In the genomic region with DNA sequence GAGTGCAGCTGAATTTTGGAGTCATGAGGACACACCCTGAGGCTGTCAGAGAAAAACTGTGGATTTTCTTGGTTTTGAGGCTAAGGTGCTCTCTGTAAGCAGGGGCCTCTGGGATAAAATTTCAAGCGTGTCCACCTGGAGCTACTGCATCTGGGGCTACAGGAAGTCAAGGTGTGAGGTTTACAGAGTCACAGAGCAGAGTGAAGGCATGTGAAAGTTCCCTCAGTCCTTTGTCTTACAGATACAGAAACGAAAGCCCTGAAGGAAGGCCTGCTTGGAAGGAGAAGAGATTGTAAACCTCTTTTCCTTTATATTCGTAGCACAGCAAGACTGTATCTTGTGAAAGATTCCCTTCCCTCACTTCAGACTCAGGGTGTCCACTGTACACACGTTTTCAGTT, we compare ENCODE assay signal across 21 cellular contexts.
"Had no signal": no experiment of that assay in that cellular context is flagged by ENCODE, and none has a peak within 500 bp of the region (broad histone marks: within the 10 kb centered on the region; RNA-seq: fewer than 3 reads in every experiment).

No MANE protein-coding gene starts in this region.

- H3K36me3 Mint-ChIP-seq: activated naive CD8-positive, alpha-beta T cell treated with anti-CD3 and anti-CD28 coated beads, Interleukin-2, amount 10 ng/mL, durations not matched to agents 7 days and 5 days; T-cell had no signal

- H3K4me1 Mint-ChIP-seq: activated CD4-positive, alpha-beta T cell treated with anti-CD3 and anti-CD28 coated beads for 36 hours; activated naive CD8-positive, alpha-beta T cell treated with anti-CD3 and anti-CD28 coated beads, Interleukin-2, amount 10 ng/mL, durations not matched to agents 7 days and 5 days; T-cell had no signal

- H3K27me3 Mint-ChIP-seq: activated CD4-positive, alpha-beta T cell treated with anti-CD3 and anti-CD28 coated beads for 36 hours; activated CD8-positive, alpha-beta T cell treated with anti-CD3 and anti-CD28 coated beads for 36 hours; activated naive CD8-positive, alpha-beta T cell treated with anti-CD3 and anti-CD28 coated beads, Interleukin-2, amount 10 ng/mL, durations not matched to agents 7 days and 5 days had no signal

- H3K27me3 ChIP-seq: adrenal gland, MG63 had no signal

- H3K4me3 Mint-ChIP-seq: activated CD4-positive, alpha-beta T cell treated with anti-CD3 and anti-CD28 coated beads for 36 hours; activated CD8-positive, alpha-beta T cell treated with anti-CD3 and anti-CD28 coated beads for 36 hours; activated naive CD8-positive, alpha-beta T cell treated with anti-CD3 and anti-CD28 coated beads, Interleukin-2, amount 10 ng/mL, durations not matched to agents 7 days and 5 days; T-cell had no signal

- H3K27ac Mint-ChIP-seq: activated CD4-positive, alpha-beta T cell treated with anti-CD3 and anti-CD28 coated beads for 36 hours; activated CD8-positive, alpha-beta T cell treated with anti-CD3 and anti-CD28 coated beads for 36 hours; activated naive CD8-positive, alpha-beta T cell treated with anti-CD3 and anti-CD28 coated beads, Interleukin-2, amount 10 ng/mL, durations not matched to agents 7 days and 5 days; T-cell had no signal

- H3K9me3 ChIP-seq: adrenal gland, MG63 had no signal

- DNase-seq: activated CD4-positive, alpha-beta T cell treated with anti-CD3 and anti-CD28 coated beads for 36 hours; activated CD4-positive, CD25-positive, alpha-beta regulatory T cell; activated CD8-positive, alpha-beta memory T cell treated with anti-CD3 and anti-CD28 coated beads, Interleukin-2, amount 50 U/mL, for 4 hours; activated CD8-positive, alpha-beta T cell treated with anti-CD3 and anti-CD28 coated beads for 36 hours; activated naive CD4-positive, alpha-beta T cell treated with anti-CD3 and anti-CD28 coated beads, Interleukin-2, amount 50 U/mL, for 16 hours; activated naive CD8-positive, alpha-beta T cell treated with anti-CD3 and anti-CD28 coated beads, Interleukin-2, amount 10 ng/mL, durations not matched to agents 7 days and 5 days; caudate nucleus; NCI-H1105; NCI-H1436; NCI-H1694 treated with DMSO at 0.1 percent for 48 hours; NCI-H2029 treated with DMSO at 0.1 percent for 48 hours; NCI-H345; NCI-H510A; NCI-H526 treated with DMSO at 0.1 percent for 48 hours; NCI-H82; T-cell; T-helper 2 cell; T1000 had no signal

- H3K27ac ChIP-seq: SK-N-MC had no signal

- H3K9me3 Mint-ChIP-seq: activated CD8-positive, alpha-beta T cell treated with anti-CD3 and anti-CD28 coated beads for 36 hours; activated naive CD8-positive, alpha-beta T cell treated with anti-CD3 and anti-CD28 coated beads, Interleukin-2, amount 10 ng/mL, durations not matched to agents 7 days and 5 days; T-cell had no signal

- H3K4me3 ChIP-seq: adrenal gland, MG63, SK-N-MC had no signal

- H3K36me3 ChIP-seq: adrenal gland, MG63 had no signal
